22 cellular contexts compared by ENCODE assay signal in the genomic region with DNA sequence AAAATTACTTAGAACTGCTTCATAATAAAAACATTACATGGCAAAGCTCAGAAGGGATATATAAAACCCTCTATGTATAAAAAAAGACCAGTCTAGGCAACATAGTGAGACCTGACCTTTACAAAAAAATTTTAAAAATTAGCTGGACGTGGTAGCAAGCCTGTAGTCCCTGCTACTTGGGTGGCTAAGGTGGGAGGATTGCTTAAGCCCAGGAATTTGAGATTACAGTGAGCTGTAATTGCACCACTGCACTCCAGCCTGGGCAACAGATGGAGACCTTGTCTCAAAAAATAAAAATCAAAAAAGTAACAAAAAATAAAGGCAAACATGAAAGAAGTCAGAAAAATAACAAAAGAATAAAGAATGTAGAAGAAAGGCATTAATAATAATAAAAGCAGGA.
"Had no signal": no experiment of that assay in that cellular context is flagged by ENCODE, and none has a peak within 500 bp of the region (broad histone marks: within the 10 kb centered on the region; RNA-seq: fewer than 3 reads in every experiment).

No MANE protein-coding gene starts in this region.

- ATAC-seq: gastroesophageal sphincter, heart left ventricle, left colon, left lobe of liver, left ventricle myocardium superior, lower lobe of right lung, mucosa of descending colon had no signal

- H3K27me3 ChIP-seq: dorsolateral prefrontal cortex, esophagus muscularis mucosa, gastroesophageal sphincter, heart left ventricle, hepatocyte had no signal

- H3K9me3 ChIP-seq: esophagus muscularis mucosa, gastroesophageal sphincter, heart left ventricle, lower lobe of right lung, mucosa of descending colon had no signal

- H3K36me3 ChIP-seq: esophagus muscularis mucosa, gastroesophageal sphincter, heart left ventricle, lower lobe of right lung had no signal

- H3K27ac ChIP-seq: coronary artery, dorsolateral prefrontal cortex, esophagus muscularis mucosa, gastroesophageal sphincter, heart left ventricle, hepatocyte, lower lobe of right lung had no signal

- H3K4me1 ChIP-seq: esophagus muscularis mucosa, gastroesophageal sphincter, heart left ventricle, lower lobe of right lung had no signal

- H3K4me2 ChIP-seq: hepatocyte had no signal

- H2AFZ ChIP-seq: hepatocyte had no signal

- H3K79me2 ChIP-seq: hepatocyte had no signal

- DNase-seq: dermis blood vessel endothelial cell; dorsolateral prefrontal cortex; effector CD4-positive, alpha-beta T cell; effector memory CD4-positive, alpha-beta T cell; foreskin fibroblast; heart left ventricle; hypothalamus; immature natural killer cell; islet precursor cell; kidney; kidney glomerular epithelial cell; left colon; left ventricle myocardium superior; lower lobe of right lung; mesenchymal stem cell; mucosa of descending colon; naive B cell had no signal

- H3K4me3 ChIP-seq: coronary artery, dorsolateral prefrontal cortex, esophagus muscularis mucosa, gastroesophageal sphincter, heart left ventricle, hepatocyte, lower lobe of right lung, mucosa of descending colon had no signal
